In the genomic region with DNA sequence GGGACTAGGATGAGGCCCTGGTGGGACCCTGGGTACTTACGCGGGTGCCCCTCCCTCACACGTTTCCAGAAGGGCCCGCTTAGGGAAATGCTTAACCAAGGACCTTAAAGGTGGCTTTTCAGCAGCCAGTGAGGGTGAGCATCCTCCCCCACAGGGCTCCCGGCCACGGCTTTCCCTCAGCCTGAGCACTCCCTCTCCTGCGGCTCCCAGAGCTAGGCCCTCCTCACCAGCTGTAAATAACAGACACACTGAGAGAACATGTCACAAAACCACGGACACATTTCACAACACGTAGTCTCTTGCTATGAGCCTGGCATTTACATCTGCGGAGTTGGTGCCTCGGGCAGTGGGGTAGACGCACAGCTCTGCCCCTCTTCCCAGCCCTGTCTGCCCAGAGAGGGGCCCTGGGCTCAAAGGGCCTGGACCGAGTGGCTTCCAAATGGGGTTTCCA, we compare ENCODE assay signal across 19 cellular contexts. TPM values are rescaled to one million over a fixed set of nuclear protein-coding genes. Genes with fewer than 3 reads are reported as not detected.
DNase-seq lines count a peak whose midpoint lies in the region; ATAC-seq, FAIRE-seq and TF ChIP-seq lines count a peak whose summit lies in the region.
"Had no signal": no experiment of that assay in that cellular context is flagged by ENCODE, and none has a peak within 500 bp of the region (broad histone marks: within the 10 kb centered on the region; RNA-seq: fewer than 3 reads in every experiment).

No MANE protein-coding gene starts in this region.

- H2BK120ac ChIP-seq in H1 (replicated peaks; ENCODE audit: low read depth, low read length): no peak overlapping the region

- POLR2A ChIA-PET in H1 (lab: Charles Lee; ENCODE audit: partially characterized antibody): interaction anchor here (0.6 kb wide), 1 partner anchor 1729 kb away, joined by 3 read pairs; no protein-coding TSS in a partner anchor

- H4K5ac ChIP-seq in H1 (ENCODE audit: insufficient read length, low read depth, low read length): no peak overlapping the region

- H3K4me3 ChIP-seq in right atrium auricular region (no peak overlapping the region), H1 (ENCODE audit: extremely low read depth in 1 of 4, insufficient read depth in 2 of 4, low read depth in 3 of 4, low read length in 4 of 4) (no peak overlapping the region), thyroid gland (replicated peaks in 1 of 3) (no peak overlapping the region), WERI-Rb-1 (ENCODE audit: low read depth, low read length) (no peak overlapping the region), Peyer's patch (no peak overlapping the region)
- H3K4me3 ChIP-seq: K562, uterus had no signal

- intact Hi-C loops in left ventricle myocardium superior (cut with micrococcal nuclease) (no loop called here), thyroid gland (cut with DNase I) (no loop called here)

- H3K9ac ChIP-seq in H1 (replicated peaks in 1 of 4; ENCODE audit: extremely low read depth in 1 of 4, low read depth in 3 of 4, low read length in 3 of 4): no peak overlapping the region

- H2BK15ac ChIP-seq in H1 (ENCODE audit: low read length): no peak overlapping the region

- no peak for TF ChIP-seq EP300 in H1 (IDR thresholded peaks at IDR 0.05; ENCODE audit: borderline replicate concordance in 1 of 2, low read depth in 2 of 2, low read length in 2 of 2)

- no peaks in the 10 kb centered on the region for H3K23me2 ChIP-seq in H1 (ENCODE audit: low read depth, low read length)

- ATAC-seq in left ventricle myocardium superior (no peak), HG02884 (IDR thresholded peaks at IDR 0.05; ENCODE audit: unreplicated experiment) (no peak)
- ATAC-seq: K562 had no signal

- FAIRE-seq in H1 (lab: Jason Lieb, UNC): no peak
- FAIRE-seq: K562 had no signal

- H3K4me2 ChIP-seq in H1 (ENCODE audit: insufficient read depth in 1 of 2, low read depth in 2 of 2, low read length in 2 of 2): peak overlapping the region; percentile 18 to 36; a peak in 1 of 4 replicates

- H2BK20ac ChIP-seq in H1 (ENCODE audit: low read length): no peak overlapping the region

- no peaks in the 10 kb centered on the region for H3K79me2 ChIP-seq in H1 (ENCODE audit: control insufficient read depth in 1 of 2, insufficient read depth in 2 of 2, low read length in 2 of 2)

- CTCF ChIA-PET in H1 (lab: Charles Lee; ENCODE audit: partially characterized antibody): interaction anchor here (0.8 to 25.2 kb wide), 9 partner anchors 9 to 241 kb away, joined by 3 to 498 read pairs (median 3); partner anchors contain the start of gene GRID1

- H2BK12ac ChIP-seq in H1 (ENCODE audit: low read depth, low read length): no peak overlapping the region

- H2BK5ac ChIP-seq in H1 (ENCODE audit: low read depth, low read length): no peak overlapping the region

- peak; percentile 9 for DNase-seq in left ventricle myocardium superior
- no peak for DNase-seq in right atrium auricular region (ENCODE audit: low spot score)
- DNase-seq in MV-4-11 (lab: John Stamatoyannopoulos, UW): peak; percentile 91
- no peak for DNase-seq in H1 (ENCODE audit: low read depth in 1 of 2, low spot score in 2 of 2)
- no peak for DNase-seq in thyroid gland
- DNase-seq in WERI-Rb-1: no peak
- no peak for DNase-seq in Peyer's patch
- DNase-seq: activated T-cell treated with anti-CD3 and anti-CD28 coated beads for 4 hours; cortex of kidney; H9; NCI-H1092 treated with DMSO at 0.1 percent for 48 hours; NCI-H524 treated with DMSO at 0.1 percent for 48 hours; OCI-M1; stimulated activated CD4-positive, alpha-beta T cell treated with anti-CD3 and anti-CD28 coated beads, Interleukin-2, amount 100 ng/mL, for 24 hours; uterus had no signal

- H3K27ac ChIP-seq in right atrium auricular region (no peak overlapping the region), H1 (ENCODE audit: low read depth, low read length) (no peak overlapping the region), thyroid gland (peak overlapping the region; percentile 52 to 79 (median 59)), WERI-Rb-1 (no peak overlapping the region), Peyer's patch (no peak overlapping the region)
- H3K27ac ChIP-seq: uterus had no signal

- H3K4me1 ChIP-seq in right atrium auricular region (no peaks in the 10 kb centered on the region), H1 (replicated peaks in 1 of 4; ENCODE audit: control insufficient read depth in 3 of 4, insufficient read depth in 4 of 4, low read length in 3 of 4) (peaks cover 3 to 16% (median 11%) of the 10 kb centered on the region in 4 experiments; a peak in 6 of 7 replicates), thyroid gland (peaks cover 59 to 70% of the 10 kb centered on the region in 2 donors), Peyer's patch (no peaks in the 10 kb centered on the region)
- H3K4me1 ChIP-seq: uterus had no signal

- H4K91ac ChIP-seq in H1 (replicated peaks; ENCODE audit: insufficient read length, low read length): peak overlapping the region; percentile 8

- no peak overlapping the region; the same call in 1 of the 2 replicates for H3K18ac ChIP-seq in H1 (ENCODE audit: extremely low read depth, low read length)

- no peak for TF ChIP-seq POLR2A in H1 (IDR thresholded peaks at IDR 0.05; ENCODE audit: control extremely low read depth in 1 of 2, low read depth in 2 of 2, low read length in 2 of 2)
- TF ChIP-seq POLR2A in thyroid gland (IDR thresholded peaks at IDR 0.05): no peak
- TF ChIP-seq POLR2A in Peyer's patch (IDR thresholded peaks at IDR 0.05): no peak

- peak overlapping the region; percentile 25; the same call in 1 of the 2 replicates for H2AFZ ChIP-seq in H1 (ENCODE audit: low read length)

- no peak for TF ChIP-seq RAD21 in H1 (IDR thresholded peaks at IDR 0.05 in 1 of 2, conservative IDR thresholded peaks at IDR 0.05 in 1 of 2; ENCODE audit: low read depth in 2 of 2, low read length in 2 of 2)

- no peaks in the 10 kb centered on the region for H3K9me3 ChIP-seq in right atrium auricular region
- no peaks in the 10 kb centered on the region for H3K9me3 ChIP-seq in H1 (ENCODE audit: insufficient read depth in 2 of 2, low read depth in 1 of 2, low read length in 1 of 2)
- H3K9me3 ChIP-seq in thyroid gland: no peaks in the 10 kb centered on the region
- H3K9me3 ChIP-seq in WERI-Rb-1 (ENCODE audit: severe bottlenecking): no peaks in the 10 kb centered on the region
- no peaks in the 10 kb centered on the region for H3K9me3 ChIP-seq in Peyer's patch
- H3K9me3 ChIP-seq: uterus had no signal

- no peaks in the 10 kb centered on the region for H4K20me1 ChIP-seq in H1 (replicated peaks in 1 of 2; ENCODE audit: control insufficient read depth in 1 of 2, insufficient read depth in 2 of 2, low read length in 2 of 2)

- H3K27me3 ChIP-seq in right atrium auricular region (no peaks in the 10 kb centered on the region), H1 (replicated peaks in 1 of 4; ENCODE audit: control insufficient read depth in 3 of 4, extremely low read depth in 1 of 4, insufficient read depth in 3 of 4, low read length in 3 of 4) (0 out of 7 replicates have a peak, but pooled peaks cover 0 to 3% (median 0%) of the 10 kb centered on the region in 4 experiments), thyroid gland (no peaks in the 10 kb centered on the region), WERI-Rb-1 (ENCODE audit: insufficient read depth, low read depth, severe bottlenecking) (no peaks in the 10 kb centered on the region), Peyer's patch (no peaks in the 10 kb centered on the region)
- H3K27me3 ChIP-seq: uterus had no signal

- no peak overlapping the region for H2AK5ac ChIP-seq in H1 (ENCODE audit: low read depth, low read length)

- no peaks in the 10 kb centered on the region for H3K79me1 ChIP-seq in H1 (ENCODE audit: low read depth, low read length)

- H3K36me3 ChIP-seq in right atrium auricular region: no peaks in the 10 kb centered on the region
- no peaks in the 10 kb centered on the region for H3K36me3 ChIP-seq in H1 (ENCODE audit: control insufficient read depth in 2 of 4, insufficient read depth in 4 of 4, low read length in 3 of 4)
- H3K36me3 ChIP-seq in thyroid gland: no peaks in the 10 kb centered on the region
- H3K36me3 ChIP-seq in WERI-Rb-1: no peaks in the 10 kb centered on the region
- H3K36me3 ChIP-seq in Peyer's patch: no peaks in the 10 kb centered on the region
- H3K36me3 ChIP-seq: uterus had no signal

- H4K8ac ChIP-seq in H1 (ENCODE audit: extremely low read depth, insufficient read depth, low read length): peak overlapping the region; percentile 7; the same call in 1 of the 2 replicates

- H3K14ac ChIP-seq in H1 (ENCODE audit: insufficient read length): no peak overlapping the region

- H3K23ac ChIP-seq in H1 (ENCODE audit: insufficient read length): no peak overlapping the region

- H3K56ac ChIP-seq in H1 (replicated peaks; ENCODE audit: insufficient read length, low read depth, low read length): no peak overlapping the region

- TF ChIP-seq CTCF in right atrium auricular region (IDR thresholded peaks at IDR 0.05) (no peak), H1 (IDR thresholded peaks at IDR 0.05; ENCODE audit: control extremely low read depth in 1 of 3, insufficient read depth in 1 of 3, low read depth in 1 of 3, low read length in 3 of 3) (no peak), thyroid gland (IDR thresholded peaks at IDR 0.05) (no peak), WERI-Rb-1 (IDR thresholded peaks at IDR 0.05; ENCODE audit: low read depth, low read length) (no peak), Peyer's patch (IDR thresholded peaks at IDR 0.05) (no peak)

- H3K4ac ChIP-seq in H1 (replicated peaks; ENCODE audit: insufficient read length, low read depth, low read length): no peak overlapping the region

- 69% methylated on average over 13 of the region's 13 CpGs; no CpG with 5 or more reads in 1 of the 2 experiments for WGBS in H1 (ENCODE audit: extremely low coverage in 1 of 2, insufficient coverage in 1 of 2, insufficient read length in 1 of 2, insufficient replicate concordance in 2 of 2, low coverage in 1 of 2, low lambda C conversion rate in 2 of 2, missing lambda C conversion rate in 1 of 2), 2 experiments
- 60 to 66% methylated on average over 10 to 12 of the region's 13 CpGs for WGBS in thyroid gland, 2 donors

TF ChIP-seq in H1, 55 proteins besides CTCF, POLR2A, EP300 and RAD21 (continues in another document):
- no peak for TF ChIP-seq NANOG (IDR thresholded peaks at IDR 0.05; ENCODE audit: insufficient read depth, low read depth, low read length, poor library complexity, severe bottlenecking)

RNA-seq across cellular contexts. Expression of gene GRID1, which starts 25.2 kb away (rescaled TPM):
- total RNA-seq in left ventricle myocardium superior (2.4 TPM), right atrium auricular region (under 1 TPM; 0.37 to 0.67 TPM), thyroid gland (10 to 100 TPM; 17.2 to 28.1 (median 23.6) TPM), Peyer's patch (10 to 100 TPM in 1 of 4 donors, 1 to 10 TPM in 2, under 1 TPM in 1; 0.35 to 10.7 (median 1.3) TPM)
- total RNA-seq in H1 (2021; fragmentation: NEBNext Ultra II Directional; extraction: Animal tissue kit (Norgen Biotek cat#: 25700)): 0.15 and 0.22 TPM in 2 replicates
- 0.30 and 0.31 TPM in 2 replicates for polyA plus RNA-seq in H1 (2011; rRNA removed)
- 0.21 TPM for polyA plus RNA-seq in H1 (2011; cell fraction: cytosol; rRNA removed)
- 0.34 TPM for polyA plus RNA-seq in H1 (2011; cell fraction: nucleus; rRNA removed)
- 0.24 to 0.65 TPM (median 0.29 TPM) in 4 replicates for polyA plus RNA-seq in H1 (2012, experiment 1 of 2)
- 0.18 TPM for polyA plus RNA-seq in H1 (2012, experiment 2 of 2)
- 0.32 TPM for polyA plus RNA-seq in H1 (2013, experiment 1 of 2)
- polyA plus RNA-seq in H1 (2013, experiment 2 of 2): 0.39 TPM
- polyA minus RNA-seq in H1 (2011; rRNA and poly(A)+ RNA removed): 0.88 and 1.3 TPM in 2 replicates
- 0.37 TPM for polyA minus RNA-seq in H1 (2011; cell fraction: cytosol; rRNA and poly(A)+ RNA removed)
- 2.6 TPM for polyA minus RNA-seq in H1 (2011; cell fraction: nucleus; rRNA and poly(A)+ RNA removed)
- total RNA-seq: activated naive CD4-positive, alpha-beta T cell treated with anti-CD3 and anti-CD28 coated beads, Interleukin-2, amount 50 U/mL, for 72 hours had no signal
- polyA plus RNA-seq: AG04450 had no signal

Comparison
In these comparisons a context has a peak if more than half of its experiments do, and no peak if none do; other contexts are left out.
1. DNase-seq: peak in left ventricle myocardium superior (single experiment) and MV-4-11 (single experiment); none in right atrium auricular region (single experiment), H1 (0 of 2), thyroid gland (0 of 2), WERI-Rb-1 (single experiment) and Peyer's patch (0 of 3).
2. H3K27ac ChIP-seq: peak in thyroid gland (3 of 3); none in right atrium auricular region (0 of 2), H1 (single experiment), WERI-Rb-1 (single experiment) and Peyer's patch (0 of 4).